8 cellular contexts compared by ENCODE assay signal in genomic region chr13:52450012-52450792, GRCh38. TPM values are rescaled to one million over a fixed set of nuclear protein-coding genes. Genes with fewer than 3 reads are reported as not detected.
DNase-seq lines count a peak whose midpoint lies in the region; ATAC-seq, FAIRE-seq and TF ChIP-seq lines count a peak whose summit lies in the region.

A gene with protein sequence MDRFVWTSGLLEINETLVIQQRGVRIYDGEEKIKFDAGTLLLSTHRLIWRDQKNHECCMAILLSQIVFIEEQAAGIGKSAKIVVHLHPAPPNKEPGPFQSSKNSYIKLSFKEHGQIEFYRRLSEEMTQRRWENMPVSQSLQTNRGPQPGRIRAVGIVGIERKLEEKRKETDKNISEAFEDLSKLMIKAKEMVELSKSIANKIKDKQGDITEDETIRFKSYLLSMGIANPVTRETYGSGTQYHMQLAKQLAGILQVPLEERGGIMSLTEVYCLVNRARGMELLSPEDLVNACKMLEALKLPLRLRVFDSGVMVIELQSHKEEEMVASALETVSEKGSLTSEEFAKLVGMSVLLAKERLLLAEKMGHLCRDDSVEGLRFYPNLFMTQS (minus strand): TSS chr13:52450634. CDS start chr13:52450594, 40 bp downstream.

- H3K27me3 Mint-ChIP-seq in T-cell, result no peaks in the 10 kb centered on the region

- H3K27ac ChIP-seq in adrenal gland (peak within 1 kb of the TSS; percentile 96 to 99 (median 97)), heart right ventricle (peak within 1 kb of the TSS; percentile 89 to 99 (median 97)), upper lobe of right lung (peak within 1 kb of the TSS; percentile 93)

- H3K27me3 ChIP-seq in adrenal gland (no peaks in the 10 kb centered on the region), heart right ventricle (no peaks in the 10 kb centered on the region), upper lobe of right lung (no peaks in the 10 kb centered on the region)

- intact Hi-C loops in adrenal gland (cut with DNase I), result loop anchor here (5.0 to 10.0 kb wide), 2 partner anchors 105 to 108 kb away; no protein-coding TSS in a partner anchor
- intact Hi-C loops in heart right ventricle (cut with DNase I), result loop anchor here in 7 of 10 donors (1.0 to 10.0 kb wide), 13 partner anchors 45 to 445 kb away; partner anchors contain the start of genes NEK3 (in 1 of the 7) and SUGT1 (in 1 of the 7)
- intact Hi-C loops in posterior vena cava (cut with DNase I), result no loop called here
- intact Hi-C loops in upper lobe of right lung (cut with DNase I), result no loop called here

- H3K36me3 Mint-ChIP-seq in T-cell, result no peaks in the 10 kb centered on the region

- ATAC-seq in HG02840 (IDR thresholded peaks at IDR 0.05; ENCODE audit: low FRiP score, unreplicated experiment) (peak; percentile 70), T-cell (replicated peaks in 1 of 4) (peak; percentile 65 to 79 (median 74)), heart right ventricle (peak; percentile 86 to 97 (median 92)), upper lobe of right lung (peak; percentile 96)

- peak within 1 kb of the TSS; percentile 89 to 91 (median 90) for H3K4me3 Mint-ChIP-seq in T-cell

- WGBS in adrenal gland, 4 donors, result 0 to 1% (median 0%) methylated on average over 6 to 105 of the region's 105 CpGs
- WGBS in heart right ventricle, 2 donors, result 0 to 1% methylated on average over 99 to 105 of the region's 105 CpGs

- no peaks in the 10 kb centered on the region for H3K36me3 ChIP-seq in adrenal gland (replicated peaks in 1 of 2)
- peaks cover 0 to 20% (median 4%) of the 10 kb centered on the region in 9 donors for H3K36me3 ChIP-seq in heart right ventricle
- peaks cover under 1% of the 10 kb centered on the region for H3K36me3 ChIP-seq in upper lobe of right lung

- H3K9me3 ChIP-seq in adrenal gland (replicated peaks in 1 of 3) (no peaks in the 10 kb centered on the region), heart right ventricle (no peaks in the 10 kb centered on the region), upper lobe of right lung (no peaks in the 10 kb centered on the region)

- TF ChIP-seq POLR2A in GM12891 (IDR thresholded peaks at IDR 0.05; ENCODE audit: low read depth, low read length) (peak; percentile 85), adrenal gland (IDR thresholded peaks at IDR 0.05) (peak; percentile 85 to 89)

- POLR2A ChIA-PET in T-cell (lab: Charles Lee), result no interaction called here

- H3K9me3 Mint-ChIP-seq in T-cell, result no peaks in the 10 kb centered on the region

- FAIRE-seq in GM12891 (lab: Jason Lieb, UNC), result peak; percentile 98

- peak within 1 kb of the TSS; percentile 81 to 88 for H3K27ac Mint-ChIP-seq in T-cell

- TF ChIP-seq CTCF in adrenal gland (IDR thresholded peaks at IDR 0.05) (peak; percentile 83 to 100 (median 95)), heart right ventricle (IDR thresholded peaks at IDR 0.05) (peak; percentile 99 to 100 (median 100)), upper lobe of right lung (IDR thresholded peaks at IDR 0.05) (peak; percentile 100)

- CTCF ChIA-PET in T-cell (lab: Charles Lee), result interaction anchor here (0.6 to 1.6 kb wide), 14 partner anchors 9 to 637 kb away, joined by 3 to 7 read pairs (median 3); partner anchors contain the start of genes ALG11 (in 1 of the 2) and SUGT1 (in 1 of the 2)

- peaks cover 45 to 49% (median 45%) of the 10 kb centered on the region in 3 donors for H3K4me1 Mint-ChIP-seq in T-cell

- H3K4me3 ChIP-seq in adrenal gland (peak within 1 kb of the TSS; percentile 37 to 89 (median 58)), heart right ventricle (peak within 1 kb of the TSS; percentile 62 to 88 (median 80)), upper lobe of right lung (peak within 1 kb of the TSS; percentile 85)

- H3K4me1 ChIP-seq in adrenal gland (replicated peaks in 1 of 2) (peaks cover 11 to 21% of the 10 kb centered on the region in 2 donors), heart right ventricle (peaks cover 0 to 44% (median 26%) of the 10 kb centered on the region in 9 donors), upper lobe of right lung (peaks cover 38% of the 10 kb centered on the region)

- DNase-seq in GM12891 (ENCODE audit: insufficient read length, low spot score) (peak; percentile 79), NCI-H1436 treated with DMSO at 0.1 percent for 48 hours (lab: John Stamatoyannopoulos, UW) (peak; percentile 25), T-cell (peak; percentile 82 to 95 (median 90)), adrenal gland (peak; percentile 93 to 98 (median 97)), heart right ventricle (peak; percentile 96 to 98), posterior vena cava (ENCODE audit: low spot score) (peak; percentile 99), upper lobe of right lung (peak; percentile 98)

TF ChIP-seq in GM12891, 5 proteins besides CTCF, POLR2A, EP300 and RAD21:
- TF ChIP-seq POU2F2 (IDR thresholded peaks at IDR 0.05; ENCODE audit: low read depth, low read length), result peak; percentile 80
- peak; percentile 77; the same call in 1 of the 2 replicates for TF ChIP-seq POLR2AphosphoS5 (IDR thresholded peaks at IDR 0.05; ENCODE audit: low read depth, low read length)
- peak; percentile 74 for TF ChIP-seq PAX5 (IDR thresholded peaks at IDR 0.05; ENCODE audit: insufficient read depth, low read length, severe bottlenecking)
- peak; percentile 58; the same call in 1 of the 2 replicates for TF ChIP-seq TAF1 (IDR thresholded peaks at IDR 0.05; ENCODE audit: low read depth, low read length)
- 0 out of 2 replicates have a peak, but pooled peaks have one; percentile 6 for TF ChIP-seq SPI1 (IDR thresholded peaks at IDR 0.05; ENCODE audit: low read depth, low read length)

RNA-seq across cellular contexts. Expression of the gene that starts here (rescaled TPM):
- 8.6 TPM for polyA plus RNA-seq in GM12891 (2012; ENCODE audit: low read depth, missing spikeins)
- 10 to 100 TPM; 43.3 to 53.7 (median 49.2) TPM for total RNA-seq in T-cell
- total RNA-seq in adrenal gland, result 10 to 100 TPM; 21.7 to 54.7 (median 29.8) TPM
- 10 to 100 TPM; 12.6 to 37.7 (median 13.4) TPM for polyA plus RNA-seq in adrenal gland
- 10 to 100 TPM; 25.3 to 36.5 (median 32.7) TPM for total RNA-seq in heart right ventricle
- 10 to 100 TPM; 14.4 to 19.7 TPM for polyA plus RNA-seq in heart right ventricle
- total RNA-seq in posterior vena cava, result 10 to 100 TPM; 38.2 to 40.7 TPM
- 45.4 TPM for total RNA-seq in upper lobe of right lung

Comparison
In these comparisons a context has a peak if more than half of its experiments do, and no peak if none do; other contexts are left out.
1. Peak in every context shown above with its lines: DNase-seq, ATAC-seq, H3K4me3 ChIP-seq and H3K27ac ChIP-seq.
2. DNase-seq: peak in every context shown above with its lines; median percentile 99 in posterior vena cava; 98 in upper lobe of right lung; 97 in adrenal gland; 97 in heart right ventricle; 90 in T-cell; 79 in GM12891; 25 in NCI-H1436 treated with DMSO at 0.1 percent for 48 hours.
3. intact Hi-C loops: an anchor here in adrenal gland (5.0 to 10.0 kb wide) and heart right ventricle (1.0 to 10.0 kb wide); none called in posterior vena cava and upper lobe of right lung.